In the genomic region with DNA sequence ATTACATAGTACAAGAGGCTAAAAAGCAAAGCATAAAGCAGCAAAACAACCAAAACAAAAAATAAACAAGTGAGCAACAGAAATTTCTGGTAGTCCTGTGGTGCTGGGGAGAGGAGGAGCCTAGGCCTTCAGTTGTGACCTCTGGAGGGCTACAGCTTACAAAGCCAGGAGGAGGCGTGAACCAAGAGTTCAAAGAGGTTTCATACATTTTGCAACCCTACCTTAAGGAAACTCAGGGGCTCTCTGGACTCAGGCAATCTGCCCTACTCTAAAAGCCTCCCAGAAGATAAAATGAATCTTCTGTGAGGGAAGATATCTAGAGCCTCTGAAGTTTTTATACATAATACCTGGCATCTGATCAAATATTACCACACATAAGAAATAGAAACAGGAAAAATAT, we compare ENCODE assay signal across 1 cellular context.
TF ChIP-seq lines count a peak whose summit lies in the region.

No MANE protein-coding gene starts in this region.

TF ChIP-seq in GM23338, 12 proteins besides CTCF, POLR2A, EP300 and RAD21 (continued from another document):
- TF ChIP-seq, protein P1, sequence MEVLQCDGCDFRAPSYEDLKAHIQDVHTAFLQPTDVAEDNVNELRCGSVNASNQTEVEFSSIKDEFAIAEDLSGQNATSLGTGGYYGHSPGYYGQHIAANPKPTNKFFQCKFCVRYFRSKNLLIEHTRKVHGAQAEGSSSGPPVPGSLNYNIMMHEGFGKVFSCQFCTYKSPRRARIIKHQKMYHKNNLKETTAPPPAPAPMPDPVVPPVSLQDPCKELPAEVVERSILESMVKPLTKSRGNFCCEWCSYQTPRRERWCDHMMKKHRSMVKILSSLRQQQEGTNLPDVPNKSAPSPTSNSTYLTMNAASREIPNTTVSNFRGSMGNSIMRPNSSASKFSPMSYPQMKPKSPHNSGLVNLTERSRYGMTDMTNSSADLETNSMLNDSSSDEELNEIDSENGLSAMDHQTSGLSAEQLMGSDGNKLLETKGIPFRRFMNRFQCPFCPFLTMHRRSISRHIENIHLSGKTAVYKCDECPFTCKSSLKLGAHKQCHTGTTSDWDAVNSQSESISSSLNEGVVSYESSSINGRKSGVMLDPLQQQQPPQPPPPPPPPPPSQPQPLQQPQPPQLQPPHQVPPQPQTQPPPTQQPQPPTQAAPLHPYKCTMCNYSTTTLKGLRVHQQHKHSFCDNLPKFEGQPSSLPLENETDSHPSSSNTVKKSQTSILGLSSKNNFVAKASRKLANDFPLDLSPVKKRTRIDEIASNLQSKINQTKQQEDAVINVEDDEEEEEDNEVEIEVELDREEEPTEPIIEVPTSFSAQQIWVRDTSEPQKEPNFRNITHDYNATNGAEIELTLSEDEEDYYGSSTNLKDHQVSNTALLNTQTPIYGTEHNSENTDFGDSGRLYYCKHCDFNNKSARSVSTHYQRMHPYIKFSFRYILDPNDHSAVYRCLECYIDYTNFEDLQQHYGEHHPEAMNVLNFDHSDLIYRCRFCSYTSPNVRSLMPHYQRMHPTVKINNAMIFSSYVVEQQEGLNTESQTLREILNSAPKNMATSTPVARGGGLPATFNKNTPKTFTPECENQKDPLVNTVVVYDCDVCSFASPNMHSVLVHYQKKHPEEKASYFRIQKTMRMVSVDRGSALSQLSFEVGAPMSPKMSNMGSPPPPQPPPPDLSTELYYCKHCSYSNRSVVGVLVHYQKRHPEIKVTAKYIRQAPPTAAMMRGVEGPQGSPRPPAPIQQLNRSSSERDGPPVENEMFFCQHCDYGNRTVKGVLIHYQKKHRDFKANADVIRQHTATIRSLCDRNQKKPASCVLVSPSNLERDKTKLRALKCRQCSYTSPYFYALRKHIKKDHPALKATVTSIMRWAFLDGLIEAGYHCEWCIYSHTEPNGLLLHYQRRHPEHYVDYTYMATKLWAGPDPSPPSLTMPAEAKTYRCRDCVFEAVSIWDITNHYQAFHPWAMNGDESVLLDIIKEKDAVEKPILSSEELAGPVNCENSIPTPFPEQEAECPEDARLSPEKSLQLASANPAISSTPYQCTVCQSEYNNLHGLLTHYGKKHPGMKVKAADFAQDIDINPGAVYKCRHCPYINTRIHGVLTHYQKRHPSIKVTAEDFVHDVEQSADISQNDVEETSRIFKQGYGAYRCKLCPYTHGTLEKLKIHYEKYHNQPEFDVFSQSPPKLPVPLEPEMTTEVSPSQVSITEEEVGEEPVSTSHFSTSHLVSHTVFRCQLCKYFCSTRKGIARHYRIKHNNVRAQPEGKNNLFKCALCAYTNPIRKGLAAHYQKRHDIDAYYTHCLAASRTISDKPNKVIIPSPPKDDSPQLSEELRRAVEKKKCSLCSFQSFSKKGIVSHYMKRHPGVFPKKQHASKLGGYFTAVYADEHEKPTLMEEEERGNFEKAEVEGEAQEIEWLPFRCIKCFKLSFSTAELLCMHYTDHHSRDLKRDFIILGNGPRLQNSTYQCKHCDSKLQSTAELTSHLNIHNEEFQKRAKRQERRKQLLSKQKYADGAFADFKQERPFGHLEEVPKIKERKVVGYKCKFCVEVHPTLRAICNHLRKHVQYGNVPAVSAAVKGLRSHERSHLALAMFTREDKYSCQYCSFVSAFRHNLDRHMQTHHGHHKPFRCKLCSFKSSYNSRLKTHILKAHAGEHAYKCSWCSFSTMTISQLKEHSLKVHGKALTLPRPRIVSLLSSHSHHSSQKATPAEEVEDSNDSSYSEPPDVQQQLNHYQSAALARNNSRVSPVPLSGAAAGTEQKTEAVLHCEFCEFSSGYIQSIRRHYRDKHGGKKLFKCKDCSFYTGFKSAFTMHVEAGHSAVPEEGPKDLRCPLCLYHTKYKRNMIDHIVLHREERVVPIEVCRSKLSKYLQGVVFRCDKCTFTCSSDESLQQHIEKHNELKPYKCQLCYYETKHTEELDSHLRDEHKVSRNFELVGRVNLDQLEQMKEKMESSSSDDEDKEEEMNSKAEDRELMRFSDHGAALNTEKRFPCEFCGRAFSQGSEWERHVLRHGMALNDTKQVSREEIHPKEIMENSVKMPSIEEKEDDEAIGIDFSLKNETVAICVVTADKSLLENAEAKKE (CRISPR knock-in tag; IDR thresholded peaks at IDR 0.05), result no peak
- TF ChIP-seq EZH2phosphoT487 (IDR thresholded peaks at IDR 0.05; ENCODE audit: unreplicated experiment) (no peak), ZNF114 (CRISPR knock-in tag; IDR thresholded peaks at IDR 0.05) (no peak)
